Comparison of ENCODE assay signal across 17 cellular contexts in the genomic region with DNA sequence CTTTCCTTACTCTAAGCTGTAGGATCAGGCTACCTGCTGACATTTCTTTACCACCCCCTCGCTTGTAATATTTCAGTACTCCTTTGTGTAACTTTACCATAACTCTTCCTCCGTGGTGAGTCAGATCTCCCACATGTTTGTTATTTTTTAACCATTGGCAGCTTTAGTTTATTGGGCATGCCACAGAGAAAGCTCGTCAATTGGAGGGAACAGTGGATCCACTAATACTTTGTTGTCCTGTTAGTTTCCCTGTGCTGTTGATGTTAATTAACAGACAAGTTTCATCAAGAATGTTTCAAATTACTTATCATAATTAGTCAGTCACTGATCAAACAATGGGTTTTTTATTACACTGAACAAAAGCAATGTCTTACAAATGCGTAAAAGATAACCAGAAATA. TPM values are rescaled to one million over a fixed set of nuclear protein-coding genes. Genes with fewer than 3 reads are reported as not detected.
DNase-seq lines count a peak whose midpoint lies in the region.
"Had no signal": no experiment of that assay in that cellular context is flagged by ENCODE, and none has a peak within 500 bp of the region (broad histone marks: within the 10 kb centered on the region; RNA-seq: fewer than 3 reads in every experiment).

No MANE protein-coding gene starts in this region.

- H3K27ac ChIP-seq in stomach smooth muscle (ENCODE audit: low read length), result peak overlapping the region; percentile 12

- no peak overlapping the region for H3K9ac ChIP-seq in stomach smooth muscle (ENCODE audit: low read length in 2 of 2)

- H3K27me3 ChIP-seq in stomach smooth muscle (ENCODE audit: control insufficient read depth in 1 of 2, insufficient read depth in 2 of 2, low read length in 2 of 2) (no peaks in the 10 kb centered on the region), MG63 (no peaks in the 10 kb centered on the region)

- no peak overlapping the region for H3K4me3 ChIP-seq in stomach smooth muscle (ENCODE audit: low read length in 2 of 2)
- no peak overlapping the region for H3K4me3 ChIP-seq in MG63
- H3K4me3 ChIP-seq: HAP-1, skin epidermis had no signal

- H3K4me1 ChIP-seq in stomach smooth muscle (ENCODE audit: control insufficient read depth, insufficient read depth, low read length), result peaks cover 22% of the 10 kb centered on the region

- DNase-seq in HT1080 (ENCODE audit: low read depth), result peak; percentile 77
- peak; percentile 75 for DNase-seq in astrocyte of the hippocampus (ENCODE audit: low read depth, low spot score)
- peak; percentile 41 for DNase-seq in glomerular visceral epithelial cell (ENCODE audit: extremely low spot score)
- no peak for DNase-seq in NCI-H774 (lab: John Stamatoyannopoulos, UW)
- no peak for DNase-seq in MG63
- DNase-seq in NCI-H345 treated with DMSO at 0.1 percent for 48 hours (lab: John Stamatoyannopoulos, UW; ENCODE audit: unreplicated experiment), result no peak
- DNase-seq: activated CD4-positive, alpha-beta T cell treated with anti-CD3 and anti-CD28 coated beads for 48 hours; activated T-cell treated with anti-CD3 and anti-CD28 coated beads, Interleukin-2, amount 50 U/mL, for 24 hours; amniotic stem cell; CD4-positive, CD25-positive, alpha-beta regulatory T cell; effector CD4-positive, alpha-beta T cell; head of caudate nucleus; NCI-H345; OCI-M1 had no signal

- no peaks in the 10 kb centered on the region for H3K9me3 ChIP-seq in stomach smooth muscle (ENCODE audit: control insufficient read depth in 2 of 2, low read length in 2 of 2)
- no peaks in the 10 kb centered on the region for H3K9me3 ChIP-seq in MG63
- H3K9me3 ChIP-seq: HAP-1 had no signal

- peaks cover 3% of the 10 kb centered on the region in 2 donors for H3K36me3 ChIP-seq in stomach smooth muscle (ENCODE audit: control insufficient read depth in 2 of 2, insufficient read depth in 2 of 2, low read length in 2 of 2)
- H3K36me3 ChIP-seq in MG63, result no peaks in the 10 kb centered on the region
- H3K36me3 ChIP-seq: HAP-1 had no signal

RNA-seq across cellular contexts. Expression of a gene that starts 22.4 kb away (rescaled TPM):
- 17.4 and 22.4 TPM in 2 replicates for total RNA-seq in HT1080 (2014; rRNA removed; shearing (Covaris generic))
- polyA plus RNA-seq in HT1080 (2015; cell fraction: cytosol; rRNA removed), result 21.6 and 25.0 TPM in 2 replicates
- 16.1 and 19.2 TPM in 2 replicates for polyA plus RNA-seq in HT1080 (2015; cell fraction: nucleus; rRNA removed)
- total RNA-seq in MG63 (2014; rRNA removed; shearing (Covaris generic); ENCODE audit: low replicate concordance), result 2.3 and 3.6 TPM in 2 replicates

RNA-seq across cellular contexts. Expression of a gene that starts 54.9 kb away (rescaled TPM):
- 34.1 and 35.7 TPM in 2 replicates for total RNA-seq in HT1080 (2014; rRNA removed; shearing (Covaris generic))
- 27.0 and 37.5 TPM in 2 replicates for polyA plus RNA-seq in HT1080 (2015; cell fraction: cytosol; rRNA removed)
- 532 and 560 TPM in 2 replicates for polyA plus RNA-seq in HT1080 (2015; cell fraction: nucleus; rRNA removed)
- total RNA-seq in MG63 (2014; rRNA removed; shearing (Covaris generic); ENCODE audit: low replicate concordance), result 63.4 and 89.4 TPM in 2 replicates

Comparison
In these comparisons a context has a peak if more than half of its experiments do, and no peak if none do; other contexts are left out.
1. DNase-seq: peak in HT1080 (single experiment), astrocyte of the hippocampus (single experiment) and glomerular visceral epithelial cell (single experiment); none in NCI-H774 (single experiment), MG63 (single experiment) and NCI-H345 treated with DMSO at 0.1 percent for 48 hours (single experiment).